Comparison of ENCODE assay signal across 9 cellular contexts in genomic region chr19:35090795-35091214, GRCh38. TPM values are rescaled to one million over a fixed set of nuclear protein-coding genes. Genes with fewer than 3 reads are reported as not detected.
DNase-seq lines count a peak whose midpoint lies in the region; ATAC-seq and TF ChIP-seq lines count a peak whose summit lies in the region.
"Had no signal": no experiment of that assay in that cellular context is flagged by ENCODE, and none has a peak within 500 bp of the region (broad histone marks: within the 10 kb centered on the region; RNA-seq: fewer than 3 reads in every experiment).

No MANE protein-coding gene starts in this region.

- TF ChIP-seq POLR2A in esophagus muscularis mucosa (IDR thresholded peaks at IDR 0.05; ENCODE audit: low read depth), result no peak

- H3K4me1 ChIP-seq in esophagus muscularis mucosa, result peaks cover 3 to 13% (median 11%) of the 10 kb centered on the region in 4 donors
- H3K4me1 ChIP-seq in parathyroid adenoma, result no peaks in the 10 kb centered on the region

- intact Hi-C loops in esophagus muscularis mucosa (cut with DNase I), result loop anchor here (2.0 kb wide), 1 partner anchor 118 kb away; no protein-coding TSS in a partner anchor

- H3K9me3 ChIP-seq in esophagus muscularis mucosa, result no peaks in the 10 kb centered on the region
- no peaks in the 10 kb centered on the region for H3K9me3 ChIP-seq in parathyroid adenoma (ENCODE audit: control insufficient read depth, low read length)

- H3K27me3 ChIP-seq in esophagus muscularis mucosa (peaks cover 0 to 55% (median 10%) of the 10 kb centered on the region in 4 donors), parathyroid adenoma (ENCODE audit: control insufficient read depth, insufficient read depth, low read length) (no peaks in the 10 kb centered on the region)

- H3K36me3 ChIP-seq in esophagus muscularis mucosa, result no peaks in the 10 kb centered on the region
- no peaks in the 10 kb centered on the region for H3K36me3 ChIP-seq in parathyroid adenoma (ENCODE audit: control insufficient read depth, insufficient read depth, low read length)

- no peak for ATAC-seq in GM19351 (IDR thresholded peaks at IDR 0.05; ENCODE audit: unreplicated experiment)
- ATAC-seq in HG03342 (IDR thresholded peaks at IDR 0.05; ENCODE audit: unreplicated experiment), result no peak

- H3K79me2 ChIP-seq in parathyroid adenoma, result no peaks in the 10 kb centered on the region

- H2AFZ ChIP-seq in parathyroid adenoma, result peak overlapping the region; percentile 61

- TF ChIP-seq EP300 in esophagus muscularis mucosa (IDR thresholded peaks at IDR 0.05), result no peak

- 21% methylated on average over 16 of the region's 31 CpGs for WGBS in esophagus muscularis mucosa

- no peak overlapping the region for H3K9ac ChIP-seq in parathyroid adenoma

- H3K4me2 ChIP-seq in parathyroid adenoma (ENCODE audit: low read length), result peak overlapping the region; percentile 38

- H3K4me3 ChIP-seq in esophagus muscularis mucosa, result peak overlapping the region in 3 of 4 donors; percentile 12 to 31 (median 19)
- H3K4me3 ChIP-seq in parathyroid adenoma (ENCODE audit: low read depth, low read length), result no peak overlapping the region

- TF ChIP-seq CTCF in esophagus muscularis mucosa (IDR thresholded peaks at IDR 0.05), result no peak
- no peak for TF ChIP-seq CTCF in parathyroid adenoma (IDR thresholded peaks at IDR 0.05)

- H3K27ac ChIP-seq in esophagus muscularis mucosa (replicated peaks in 1 of 4) (no peak overlapping the region), parathyroid adenoma (no peak overlapping the region)

- DNase-seq in DMS53 (lab: John Stamatoyannopoulos, UW), result peak; percentile 91
- DNase-seq in NCI-H2171 (lab: John Stamatoyannopoulos, UW), result peak; percentile 56
- DNase-seq in esophagus muscularis mucosa (ENCODE audit: extremely low spot score), result no peak
- DNase-seq in DMS79 (lab: John Stamatoyannopoulos, UW), result no peak
- no peak for DNase-seq in stimulated activated CD4-positive, alpha-beta T cell treated with anti-CD3 and anti-CD28 coated beads, Interleukin-4, amount 100 ng/mL, for 4 hours

RNA-seq across cellular contexts. Expression of gene FXYD3, which starts 24.8 kb away (rescaled TPM):
- 1 to 10 TPM in 3 of 4 donors, under 1 TPM in 1; 0.83 to 3.8 (median 3.1) TPM for total RNA-seq in esophagus muscularis mucosa
- total RNA-seq: H4 had no signal

RNA-seq across cellular contexts. Expression of gene LGI4, which starts 44.1 kb away (rescaled TPM):
- 10 to 100 TPM; 32.0 to 58.6 (median 49.2) TPM for total RNA-seq in esophagus muscularis mucosa
- total RNA-seq: H4 had no signal

RNA-seq across cellular contexts. Expression of gene FXYD1, which starts 47.8 kb away (rescaled TPM):
- total RNA-seq in esophagus muscularis mucosa, result 10 to 100 TPM; 44.4 to 92.6 (median 70.7) TPM
- total RNA-seq: H4 had no signal

RNA-seq across cellular contexts. Expression of gene HPN, which starts 49.3 kb away (rescaled TPM):
- under 1 TPM in 3 of 4 donors, not detected in 1; 0.33 to 0.86 (median 0.58) TPM for total RNA-seq in esophagus muscularis mucosa
- total RNA-seq: H4 had no signal

RNA-seq across cellular contexts. Expression of gene FXYD7, which starts 52.2 kb away (rescaled TPM):
- under 1 TPM in 1 of 4 donors, not detected in 3; 0.71 TPM for total RNA-seq in esophagus muscularis mucosa

Comparison
In these comparisons a context has a peak if more than half of its experiments do, and no peak if none do; other contexts are left out.
1. DNase-seq: peak in DMS53 (single experiment) and NCI-H2171 (single experiment); none in esophagus muscularis mucosa (single experiment), DMS79 (single experiment) and stimulated activated CD4-positive, alpha-beta T cell treated with anti-CD3 and anti-CD28 coated beads, Interleukin-4, amount 100 ng/mL, for 4 hours (0 of 2).